27 cellular contexts compared by ENCODE assay signal in genomic region chr22:35690001-35690400, GRCh38.
"Had no signal": no experiment of that assay in that cellular context is flagged by ENCODE, and none has a peak within 500 bp of the region (broad histone marks: within the 10 kb centered on the region; RNA-seq: fewer than 3 reads in every experiment).

No MANE protein-coding gene starts in this region.

- H3K36me3 ChIP-seq: adrenal gland, breast epithelium had no signal

- H3K27me3 ChIP-seq: adrenal gland, body of pancreas, breast epithelium had no signal

- H2AFZ ChIP-seq: PC-9 had no signal

- H3K4me3 ChIP-seq: adrenal gland, body of pancreas, breast epithelium, PC-9 had no signal

- H3K27ac ChIP-seq: adrenal gland, body of pancreas, breast epithelium, PC-9, RWPE1 had no signal

- ATAC-seq: activated CD4-positive, alpha-beta T cell treated with anti-CD3 and anti-CD28 coated beads for 36 hours; activated CD4-positive, CD25-positive, alpha-beta regulatory T cell treated with anti-CD3 and anti-CD28 coated beads, Interleukin-2, amount 50 U/mL, for 24 hours; activated T-cell treated with anti-CD3 and anti-CD28 coated beads, Interleukin-2, amount 50 U/mL, for 4 hours; body of pancreas; Right ventricle myocardium inferior; WTC11 had no signal

- DNase-seq: activated CD4-positive, alpha-beta T cell treated with anti-CD3 and anti-CD28 coated beads for 36 hours; activated CD4-positive, alpha-beta T cell treated with anti-CD3 and anti-CD28 coated beads, Interleukin-2, amount 10 ng/mL, durations not matched to agents 7 days and 5 days; activated CD4-positive, alpha-beta T cell treated with anti-CD3 and anti-CD28 coated beads, Interleukin-2, amount 50 U/mL, for 48 hours; activated CD8-positive, alpha-beta memory T cell treated with anti-CD3 and anti-CD28 coated beads, Interleukin-2, amount 50 U/mL, for 4 hours; activated gamma-delta T cell treated with Interleukin-2 at 50 U/mL for 16 hours; activated naive CD4-positive, alpha-beta T cell treated with anti-CD3 and anti-CD28 coated beads for 36 hours; activated T-cell treated with anti-CD3 and anti-CD28 coated beads for 4 hours; activated T-cell treated with anti-CD3 and anti-CD28 coated beads, Interleukin-2, amount 50 U/mL, for 4 hours; adrenal gland; body of pancreas; cerebellar nuclear complex; NCI-H1105 treated with DMSO at 0.1 percent for 48 hours; NCI-H1436; NCI-H1694; NCI-H2029; NCI-H345; NCI-H510A; NCI-H526; NCI-H774; PC-9; SIG-M5; T1000 had no signal

- H3K4me2 ChIP-seq: PC-9 had no signal

- H3K4me1 ChIP-seq: adrenal gland, body of pancreas, breast epithelium had no signal

- H3K9me3 ChIP-seq: adrenal gland, body of pancreas, breast epithelium had no signal
